8 cellular contexts compared by ENCODE assay signal in the genomic region with DNA sequence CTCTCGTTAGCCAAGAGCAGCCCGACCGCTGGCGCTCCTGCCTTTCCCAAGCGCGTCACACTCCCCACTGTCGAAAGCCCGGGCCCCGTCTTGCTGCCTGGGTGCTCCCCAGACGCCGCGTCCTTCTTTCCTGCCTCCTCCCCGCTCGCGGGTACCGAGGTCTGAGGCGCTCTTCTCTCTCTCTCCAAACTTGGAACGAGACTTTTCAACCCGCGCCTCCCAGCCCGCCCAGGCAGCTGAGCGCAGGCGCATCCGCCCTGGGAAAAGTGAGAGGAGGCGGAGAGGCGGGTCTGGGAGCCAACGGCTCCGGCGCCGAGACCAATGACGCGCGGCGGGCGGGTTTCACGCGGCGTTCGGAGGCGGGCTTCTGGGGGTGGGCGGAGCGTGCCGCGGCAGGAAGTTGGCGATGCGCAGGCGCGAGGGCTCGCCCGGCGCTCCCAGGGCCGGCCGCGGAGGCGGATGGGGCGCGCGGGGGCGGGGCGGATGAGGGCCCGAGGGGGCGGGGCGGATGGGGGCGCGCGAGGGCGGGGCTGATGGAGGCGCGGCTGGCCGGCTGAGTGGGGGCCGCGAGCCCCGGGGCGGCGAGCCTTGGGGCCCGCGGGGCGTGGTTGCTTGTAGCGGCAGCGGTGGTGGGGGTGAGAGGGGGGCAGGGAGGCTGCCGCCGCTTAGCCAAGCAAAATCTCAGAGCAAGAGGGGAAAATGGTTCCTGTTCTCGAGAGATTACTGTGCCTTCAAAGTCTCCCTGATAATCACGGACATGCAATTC. TPM values are rescaled to one million over a fixed set of nuclear protein-coding genes. Genes with fewer than 3 reads are reported as not detected.
A peak's percentile ranks its signal among the peaks of the same experiment; 100 is the strongest.
DNase-seq lines count a peak whose midpoint lies in the region; ATAC-seq and TF ChIP-seq lines count a peak whose summit lies in the region.

A gene (minus strand): TSS at position 268 of the 766 bp plus-strand sequence. CDS start 309 bp downstream, outside the sequence.

- peaks cover 13% of the 10 kb centered on the region for H3K36me3 Mint-ChIP-seq in activated T-cell treated with anti-CD3 and anti-CD28 coated beads, Interleukin-2, amount 50 U/mL, for 4 hours (ENCODE audit: insufficient read depth)

- peak; percentile 75 for ATAC-seq in GM21619 (IDR thresholded peaks at IDR 0.05; ENCODE audit: unreplicated experiment)
- ATAC-seq in activated T-cell treated with anti-CD3 and anti-CD28 coated beads, Interleukin-2, amount 50 U/mL, for 4 hours = peak; percentile 85 to 86

- no peaks in the 10 kb centered on the region for H3K9me3 ChIP-seq in esophagus (ENCODE audit: control insufficient read depth in 2 of 2, insufficient read depth in 1 of 2, low read depth in 1 of 2, low read length in 1 of 2)
- H3K9me3 ChIP-seq in muscle layer of duodenum (ENCODE audit: control insufficient read depth in 1 of 2, low read length in 2 of 2) = no peaks in the 10 kb centered on the region

- H3K4me1 ChIP-seq in esophagus (ENCODE audit: control insufficient read depth in 2 of 2, insufficient read depth in 2 of 2, low read length in 1 of 2) (peaks cover 0 to 2% of the 10 kb centered on the region in 2 donors), muscle layer of duodenum (ENCODE audit: control insufficient read depth in 1 of 2, insufficient read depth in 2 of 2, low read length in 2 of 2) (peaks cover 9 to 32% of the 10 kb centered on the region in 2 donors)

- peak within 1 kb of the TSS; percentile 97 for H3K4me3 Mint-ChIP-seq in activated T-cell treated with anti-CD3 and anti-CD28 coated beads, Interleukin-2, amount 50 U/mL, for 4 hours

- H3K9me3 Mint-ChIP-seq in activated T-cell treated with anti-CD3 and anti-CD28 coated beads, Interleukin-2, amount 50 U/mL, for 4 hours = no peaks in the 10 kb centered on the region

- H3K27me3 ChIP-seq in esophagus (ENCODE audit: control insufficient read depth in 1 of 2, insufficient read depth in 2 of 2, low read length in 2 of 2) (no peaks in the 10 kb centered on the region), muscle layer of duodenum (ENCODE audit: low read depth, low read length) (no peaks in the 10 kb centered on the region)

- H3K27ac ChIP-seq in esophagus (ENCODE audit: low read depth in 2 of 2, low read length in 1 of 2) (peak within 1 kb of the TSS; percentile 88 to 94), muscle layer of duodenum (ENCODE audit: low read length) (peak within 1 kb of the TSS; percentile 68)

- 1 to 3% methylated on average over 47 to 79 of the region's 84 CpGs for WGBS in esophagus, 2 donors

- H3K4me3 ChIP-seq in esophagus (ENCODE audit: low read depth in 1 of 2, low read length in 2 of 2) = peak within 1 kb of the TSS; percentile 60 to 73
- peak within 1 kb of the TSS; percentile 68 to 73 for H3K4me3 ChIP-seq in muscle layer of duodenum (ENCODE audit: low read depth in 1 of 2, low read length in 2 of 2)

- DNase-seq in DMS153 treated with DMSO at 0.1 percent for 48 hours (lab: John Stamatoyannopoulos, UW; ENCODE audit: unreplicated experiment) (peak; percentile 55), KG1 (lab: John Stamatoyannopoulos, UW) (peak; percentile 65)
- peak; percentile 93 for DNase-seq in activated T-cell treated with anti-CD3 and anti-CD28 coated beads, Interleukin-2, amount 50 U/mL, for 4 hours
- peak; percentile 81 to 92 for DNase-seq in stimulated activated CD8-positive, alpha-beta memory T cell treated with anti-CD3 and anti-CD28 coated beads, Interleukin-7, amount 100 ng/mL, for 4 hours (ENCODE audit: low read depth in 2 of 2)

- H3K27me3 Mint-ChIP-seq in activated T-cell treated with anti-CD3 and anti-CD28 coated beads, Interleukin-2, amount 50 U/mL, for 4 hours (ENCODE audit: low read depth) = no peaks in the 10 kb centered on the region

- peaks cover 35% of the 10 kb centered on the region for H3K4me1 Mint-ChIP-seq in activated T-cell treated with anti-CD3 and anti-CD28 coated beads, Interleukin-2, amount 50 U/mL, for 4 hours (ENCODE audit: low read depth)

- H3K36me3 ChIP-seq in esophagus (ENCODE audit: control insufficient read depth in 2 of 2, insufficient read depth in 2 of 2, low read length in 1 of 2) (no peaks in the 10 kb centered on the region), muscle layer of duodenum (ENCODE audit: control insufficient read depth in 1 of 2, insufficient read depth in 2 of 2, low read length in 2 of 2) (no peaks in the 10 kb centered on the region)

TF ChIP-seq in PFSK-1, 5 proteins besides CTCF, POLR2A, EP300 and RAD21:
- TF ChIP-seq FOXP2 (optimal IDR thresholded peaks at IDR 0.05; ENCODE audit: borderline replicate concordance, extremely low read depth, extremely low read length, insufficient read depth) (no peak), POLR2AphosphoS5 (IDR thresholded peaks at IDR 0.05; ENCODE audit: low read depth, low read length) (peak; percentile 70), SIN3A (IDR thresholded peaks at IDR 0.05; ENCODE audit: borderline replicate concordance, insufficient read depth, low read length) (no peak), TAF1 (IDR thresholded peaks at IDR 0.05; ENCODE audit: borderline replicate concordance, insufficient read depth, low read length) (peak; percentile 29; the same call in 1 of the 2 replicates)
- TF ChIP-seq, protein P1, sequence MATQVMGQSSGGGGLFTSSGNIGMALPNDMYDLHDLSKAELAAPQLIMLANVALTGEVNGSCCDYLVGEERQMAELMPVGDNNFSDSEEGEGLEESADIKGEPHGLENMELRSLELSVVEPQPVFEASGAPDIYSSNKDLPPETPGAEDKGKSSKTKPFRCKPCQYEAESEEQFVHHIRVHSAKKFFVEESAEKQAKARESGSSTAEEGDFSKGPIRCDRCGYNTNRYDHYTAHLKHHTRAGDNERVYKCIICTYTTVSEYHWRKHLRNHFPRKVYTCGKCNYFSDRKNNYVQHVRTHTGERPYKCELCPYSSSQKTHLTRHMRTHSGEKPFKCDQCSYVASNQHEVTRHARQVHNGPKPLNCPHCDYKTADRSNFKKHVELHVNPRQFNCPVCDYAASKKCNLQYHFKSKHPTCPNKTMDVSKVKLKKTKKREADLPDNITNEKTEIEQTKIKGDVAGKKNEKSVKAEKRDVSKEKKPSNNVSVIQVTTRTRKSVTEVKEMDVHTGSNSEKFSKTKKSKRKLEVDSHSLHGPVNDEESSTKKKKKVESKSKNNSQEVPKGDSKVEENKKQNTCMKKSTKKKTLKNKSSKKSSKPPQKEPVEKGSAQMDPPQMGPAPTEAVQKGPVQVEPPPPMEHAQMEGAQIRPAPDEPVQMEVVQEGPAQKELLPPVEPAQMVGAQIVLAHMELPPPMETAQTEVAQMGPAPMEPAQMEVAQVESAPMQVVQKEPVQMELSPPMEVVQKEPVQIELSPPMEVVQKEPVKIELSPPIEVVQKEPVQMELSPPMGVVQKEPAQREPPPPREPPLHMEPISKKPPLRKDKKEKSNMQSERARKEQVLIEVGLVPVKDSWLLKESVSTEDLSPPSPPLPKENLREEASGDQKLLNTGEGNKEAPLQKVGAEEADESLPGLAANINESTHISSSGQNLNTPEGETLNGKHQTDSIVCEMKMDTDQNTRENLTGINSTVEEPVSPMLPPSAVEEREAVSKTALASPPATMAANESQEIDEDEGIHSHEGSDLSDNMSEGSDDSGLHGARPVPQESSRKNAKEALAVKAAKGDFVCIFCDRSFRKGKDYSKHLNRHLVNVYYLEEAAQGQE (IDR thresholded peaks at IDR 0.05; ENCODE audit: insufficient read depth in 1 of 2, low read depth in 2 of 2, low read length in 2 of 2) = no peak

RNA-seq across cellular contexts. Expression of the gene that starts here (rescaled TPM):
- 98.2 TPM for polyA plus RNA-seq in PFSK-1 (2012; ENCODE audit: insufficient read length, low read depth)
- total RNA-seq in activated T-cell treated with anti-CD3 and anti-CD28 coated beads, Interleukin-2, amount 50 U/mL, for 4 hours = 100 to 1,000 TPM in 2 of 3 donors, 10 to 100 TPM in 1; 94.4 to 119 (median 115) TPM
- 10 to 100 TPM; 72.0 to 87.0 TPM for polyA plus RNA-seq in esophagus

Comparison
In these comparisons a context has a peak if more than half of its experiments do, and no peak if none do; other contexts are left out.
1. Peak in every context shown above with its lines: DNase-seq, ATAC-seq, H3K4me3 ChIP-seq and H3K27ac ChIP-seq.